ENCODE assay signal across 19 cellular contexts in genomic region chr4:24644983-24645764, GRCh38.
DNase-seq lines count a peak whose midpoint lies in the region; ATAC-seq, FAIRE-seq and TF ChIP-seq lines count a peak whose summit lies in the region.
"Had no signal": no experiment of that assay in that cellular context is flagged by ENCODE, and none has a peak within 500 bp of the region (broad histone marks: within the 10 kb centered on the region; RNA-seq: fewer than 3 reads in every experiment).

No MANE protein-coding gene starts in this region.

- H3K36me3 ChIP-seq in bronchial epithelial cell (ENCODE audit: control insufficient read depth, insufficient read depth, low read length) (no peaks in the 10 kb centered on the region), mesenchymal stem cell (ENCODE audit: control insufficient read depth in 1 of 2, insufficient read depth in 2 of 2, low read depth in 1 of 2, low read length in 2 of 2) (no peaks in the 10 kb centered on the region)
- H3K36me3 ChIP-seq: breast epithelium, heart left ventricle, ovary had no signal

- DNase-seq in EH (ENCODE audit: low read depth), result peak; percentile 40
- peak; percentile 22 for DNase-seq in NCI-H1436 treated with DMSO at 0.1 percent for 48 hours (lab: John Stamatoyannopoulos, UW)
- peak; percentile 19 for DNase-seq in bronchial epithelial cell (ENCODE audit: low read depth)
- no peak for DNase-seq in mesenchymal stem cell
- DNase-seq in germinal center (ENCODE audit: low spot score), result no peak
- no peak for DNase-seq in HEK293T (ENCODE audit: extremely low spot score)
- DNase-seq: activated B cell treated with CpG ODN at 0.5 μM for 24 hours; activated naive CD8-positive, alpha-beta T cell treated with anti-CD3 and anti-CD28 coated beads, Interleukin-2, amount 10 ng/mL, durations not matched to agents 7 days and 5 days; AML-193; COR-L47; GF-D8; heart left ventricle; MV-4-11; ovary; T-helper 2 cell had no signal

- H3K4me1 ChIP-seq in mesenchymal stem cell (ENCODE audit: control insufficient read depth, insufficient read depth, low read depth, low read length), result peaks cover 4% of the 10 kb centered on the region
- H3K4me1 ChIP-seq: breast epithelium had no signal

- H3K27me3 ChIP-seq in bronchial epithelial cell (ENCODE audit: control insufficient read depth, insufficient read depth, low read length) (no peaks in the 10 kb centered on the region), mesenchymal stem cell (ENCODE audit: control insufficient read depth in 1 of 2, insufficient read depth in 1 of 2, low read length in 2 of 2) (peaks cover 0 to 6% of the 10 kb centered on the region in 2 experiments)
- H3K27me3 ChIP-seq: breast epithelium, heart left ventricle, ovary had no signal

- peaks cover 6% of the 10 kb centered on the region for H3K9me3 ChIP-seq in mesenchymal stem cell (ENCODE audit: control insufficient read depth, low read length)
- H3K9me3 ChIP-seq: breast epithelium, ovary had no signal

- no peak for FAIRE-seq in bronchial epithelial cell (lab: Jason Lieb, UNC)
- FAIRE-seq: GM12892 had no signal

- no peak overlapping the region for H4K91ac ChIP-seq in mesenchymal stem cell (ENCODE audit: low read length)

- H2BK120ac ChIP-seq in mesenchymal stem cell (ENCODE audit: low read depth, low read length), result no peak overlapping the region

- H3K18ac ChIP-seq in mesenchymal stem cell (ENCODE audit: low read depth in 1 of 2, low read length in 2 of 2), result no peak overlapping the region

- no peak for ATAC-seq in GM19467 (IDR thresholded peaks at IDR 0.05; ENCODE audit: unreplicated experiment)

- H2BK15ac ChIP-seq in mesenchymal stem cell (ENCODE audit: low read depth, poor library complexity, severe bottlenecking), result no peak overlapping the region

- CTCF ChIA-PET in HEK293T (lab: Yijun Ruan, JAX), result no interaction called here

- no peak overlapping the region for H2BK5ac ChIP-seq in mesenchymal stem cell (ENCODE audit: low read depth, low read length, poor library complexity, severe bottlenecking)

- no peak overlapping the region for H2AFZ ChIP-seq in mesenchymal stem cell (ENCODE audit: low read depth, low read length)

- H4K8ac ChIP-seq in mesenchymal stem cell (ENCODE audit: low read length), result no peak overlapping the region

- H3K4me2 ChIP-seq in mesenchymal stem cell (ENCODE audit: low read length, poor library complexity, severe bottlenecking), result no peak overlapping the region

- no peak overlapping the region for H3K4ac ChIP-seq in mesenchymal stem cell (ENCODE audit: low read depth in 1 of 2, low read length in 2 of 2)

- no peak for TF ChIP-seq CTCF in bronchial epithelial cell (IDR thresholded peaks at IDR 0.05; ENCODE audit: insufficient read depth, low read length, severe bottlenecking)

- no peak overlapping the region for H3K4me3 ChIP-seq in bronchial epithelial cell (ENCODE audit: low read depth, low read length)
- peak overlapping the region in 1 of 2 experiments; percentile 65 for H3K4me3 ChIP-seq in mesenchymal stem cell (ENCODE audit: insufficient read depth in 1 of 2, low read depth in 1 of 2, low read length in 2 of 2)
- H3K4me3 ChIP-seq: breast epithelium, heart left ventricle, lung, ovary had no signal

- no peak overlapping the region for H2BK12ac ChIP-seq in mesenchymal stem cell (ENCODE audit: low read length in 2 of 2)

- POLR2A ChIA-PET in HEK293T (lab: Yijun Ruan, JAX), result no interaction called here

- H3K14ac ChIP-seq in mesenchymal stem cell (ENCODE audit: low read length in 2 of 2), result no peak overlapping the region

- peak overlapping the region; percentile 13 for H2AK5ac ChIP-seq in mesenchymal stem cell (ENCODE audit: low read length, severe bottlenecking)

- no peak overlapping the region for H3K23ac ChIP-seq in mesenchymal stem cell (ENCODE audit: low read length in 2 of 2)

- no peak overlapping the region for H3K27ac ChIP-seq in mesenchymal stem cell (ENCODE audit: low read length, poor library complexity, severe bottlenecking)
- H3K27ac ChIP-seq: breast epithelium, heart left ventricle, ovary had no signal

- peaks cover 1% of the 10 kb centered on the region for H3K79me1 ChIP-seq in mesenchymal stem cell (replicated peaks; ENCODE audit: low read length, poor library complexity, severe bottlenecking)

- WGBS in mesenchymal stem cell, result 92% methylated on average over 6 of the region's 6 CpGs

- H3K9ac ChIP-seq in mesenchymal stem cell (ENCODE audit: low read length), result peak overlapping the region; percentile 75

TF ChIP-seq in HEK293T, 16 proteins besides CTCF, POLR2A, EP300 and RAD21:
- TF ChIP-seq ARNT (IDR thresholded peaks at IDR 0.05), result no peak
- TF ChIP-seq NFRKB (IDR thresholded peaks at IDR 0.05), result no peak
- no peak for TF ChIP-seq HDGF (IDR thresholded peaks at IDR 0.05; ENCODE audit: borderline replicate concordance)
- no peak for TF ChIP-seq ZNF384 (IDR thresholded peaks at IDR 0.05)
- TF ChIP-seq FOXM1 (IDR thresholded peaks at IDR 0.05; ENCODE audit: borderline replicate concordance), result no peak
- TF ChIP-seq FOXA1 (IDR thresholded peaks at IDR 0.05), result no peak
- TF ChIP-seq TARDBP (IDR thresholded peaks at IDR 0.05), result no peak

Comparison
In these comparisons a context has a peak if more than half of its experiments do, and no peak if none do; other contexts are left out.
1. DNase-seq: peak in EH (single experiment), NCI-H1436 treated with DMSO at 0.1 percent for 48 hours (single experiment) and bronchial epithelial cell (single experiment); none in mesenchymal stem cell (single experiment), germinal center (single experiment) and HEK293T (single experiment).